In genomic region chr15:38335106-38335505, GRCh38 we compare ENCODE assay signal across 19 cellular contexts.
DNase-seq lines count a peak whose midpoint lies in the region; ATAC-seq, FAIRE-seq and TF ChIP-seq lines count a peak whose summit lies in the region.
"Had no signal": no experiment of that assay in that cellular context is flagged by ENCODE, and none has a peak within 500 bp of the region (broad histone marks: within the 10 kb centered on the region; RNA-seq: fewer than 3 reads in every experiment).

No MANE protein-coding gene starts in this region.

- H3K4me3 ChIP-seq in suprapubic skin: no peak overlapping the region
- H3K4me3 ChIP-seq: BLaER1 treated with 17β-estradiol and CSF1 and Interleukin-3, amounts not matched to agents 10 nM and 100 nM; GM12878 had no signal

- peaks cover 14% of the 10 kb centered on the region for H3K36me3 Mint-ChIP-seq in mesothelial cell of epicardium
- H3K36me3 Mint-ChIP-seq: CD8-positive, alpha-beta T cell had no signal

- H3K4me1 Mint-ChIP-seq in mesothelial cell of epicardium: no peaks in the 10 kb centered on the region
- H3K4me1 Mint-ChIP-seq: B cell, H9 had no signal

- H3K9me3 Mint-ChIP-seq in mesothelial cell of epicardium: no peaks in the 10 kb centered on the region
- H3K9me3 Mint-ChIP-seq: CD8-positive, alpha-beta T cell; H9 had no signal

- no peaks in the 10 kb centered on the region for H3K9me3 ChIP-seq in suprapubic skin
- H3K9me3 ChIP-seq: BLaER1 treated with 17β-estradiol and CSF1 and Interleukin-3, amounts not matched to agents 10 nM and 100 nM had no signal

- no peaks in the 10 kb centered on the region for H3K4me1 ChIP-seq in suprapubic skin
- H3K4me1 ChIP-seq: BLaER1 treated with 17β-estradiol and CSF1 and Interleukin-3, amounts not matched to agents 10 nM and 100 nM had no signal

- ATAC-seq in left lobe of liver: no peak
- ATAC-seq: CD8-positive, alpha-beta T cell; GM12878 had no signal

- no peak overlapping the region for H3K27ac ChIP-seq in suprapubic skin
- H3K27ac ChIP-seq: BLaER1 treated with 17β-estradiol and CSF1 and Interleukin-3, amounts not matched to agents 10 nM and 100 nM had no signal

- no peak overlapping the region for H3K4me3 Mint-ChIP-seq in mesothelial cell of epicardium
- H3K4me3 Mint-ChIP-seq: B cell; CD8-positive, alpha-beta T cell; H9 had no signal

- no peak for TF ChIP-seq POLR2A in suprapubic skin (IDR thresholded peaks at IDR 0.05)

- no peak for TF ChIP-seq EP300 in suprapubic skin (IDR thresholded peaks at IDR 0.05)

- DNase-seq in GM18507 (ENCODE audit: extremely low spot score, insufficient read length, low read depth) (no peak), NCI-H69 (lab: John Stamatoyannopoulos, UW) (peak; percentile 7), mesothelial cell of epicardium (ENCODE audit: low spot score in 2 of 2, unreplicated experiment in 2 of 2) (no peak), retina (peak; percentile 32), HT-29 (ENCODE audit: low spot score) (no peak), left lobe of liver (ENCODE audit: low spot score) (no peak), suprapubic skin (ENCODE audit: low spot score in 2 of 2) (no peak)
- DNase-seq: 8988T; Calu3; CD8-positive, alpha-beta T cell; DMS53; DND-41; EL; H9 had no signal

- H3K27me3 ChIP-seq in suprapubic skin: no peaks in the 10 kb centered on the region
- H3K27me3 ChIP-seq: BLaER1 treated with 17β-estradiol and CSF1 and Interleukin-3, amounts not matched to agents 10 nM and 100 nM had no signal

- TF ChIP-seq CTCF in mesothelial cell of epicardium (IDR thresholded peaks at IDR 0.05; ENCODE audit: unreplicated experiment): no peak
- TF ChIP-seq CTCF in suprapubic skin (IDR thresholded peaks at IDR 0.05): no peak

- peak overlapping the region; percentile 1 for H3K27ac Mint-ChIP-seq in mesothelial cell of epicardium
- H3K27ac Mint-ChIP-seq: B cell; CD8-positive, alpha-beta T cell had no signal

- no peaks in the 10 kb centered on the region for H3K27me3 Mint-ChIP-seq in mesothelial cell of epicardium (ENCODE audit: low read depth)
- H3K27me3 Mint-ChIP-seq: B cell had no signal

- H3K36me3 ChIP-seq in suprapubic skin: no peaks in the 10 kb centered on the region

- peak; percentile 36 for FAIRE-seq in GM18507 (lab: Jason Lieb, UNC)
- FAIRE-seq: GM12878, GM19239, H1 had no signal

- WGBS in suprapubic skin: 0% methylated on average over 1 of the region's 1 CpG

Comparison
In these comparisons a context has a peak if more than half of its experiments do, and no peak if none do; other contexts are left out.
1. DNase-seq: peak in NCI-H69 (single experiment) and retina (single experiment); none in GM18507 (single experiment), mesothelial cell of epicardium (0 of 2), HT-29 (single experiment), left lobe of liver (single experiment) and suprapubic skin (0 of 2).